Comparison of ENCODE assay signal across 20 cellular contexts in the genomic region with DNA sequence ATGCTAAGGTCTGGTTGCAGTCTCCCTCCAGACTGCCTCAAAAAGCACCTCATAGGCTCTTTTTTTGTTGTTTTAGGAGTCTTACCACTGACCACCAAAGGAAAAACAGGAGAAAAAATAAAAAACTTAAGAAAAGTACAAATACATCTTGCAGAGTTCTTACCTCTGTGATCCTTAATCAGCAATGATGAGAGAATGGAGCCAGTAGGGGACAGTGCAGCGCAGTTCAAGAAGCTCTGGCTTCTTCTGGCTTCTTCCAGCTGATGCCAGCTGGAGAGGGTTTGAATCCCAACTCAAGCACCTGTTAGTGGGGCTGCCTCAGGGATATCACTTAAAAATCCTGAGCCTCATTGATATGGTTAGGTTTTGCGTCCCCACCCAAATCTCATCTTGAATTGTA.
DNase-seq lines count a peak whose midpoint lies in the region; ATAC-seq, FAIRE-seq and TF ChIP-seq lines count a peak whose summit lies in the region.
"Had no signal": no experiment of that assay in that cellular context is flagged by ENCODE, and none has a peak within 500 bp of the region (broad histone marks: within the 10 kb centered on the region; RNA-seq: fewer than 3 reads in every experiment).

No MANE protein-coding gene starts in this region.

- H3K4me1 Mint-ChIP-seq in astrocyte (ENCODE audit: low read depth, unreplicated experiment): peaks cover 32% of the 10 kb centered on the region
- H3K4me1 Mint-ChIP-seq: naive B cell had no signal

- no peak for TF ChIP-seq POLR2A in HCT116 (IDR thresholded peaks at IDR 0.05; ENCODE audit: borderline replicate concordance, extremely low read depth, insufficient read depth, insufficient read length)

- H3K4me3 ChIP-seq in HCT116 (replicated peaks in 1 of 2; ENCODE audit: low read depth in 1 of 2, low read length in 2 of 2): no peak overlapping the region
- H3K4me3 ChIP-seq in astrocyte (ENCODE audit: insufficient read depth, low read depth, low read length): no peak overlapping the region
- no peak overlapping the region for H3K4me3 ChIP-seq in kidney epithelial cell (ENCODE audit: low read depth, low read length)
- H3K4me3 ChIP-seq: SJSA1 had no signal

- no peaks in the 10 kb centered on the region for H3K4me1 ChIP-seq in HCT116 (ENCODE audit: control insufficient read depth in 1 of 2, insufficient read depth in 2 of 2, low read length in 2 of 2)
- no peaks in the 10 kb centered on the region for H3K4me1 ChIP-seq in astrocyte (ENCODE audit: insufficient read depth, low read length)
- H3K4me1 ChIP-seq: SJSA1 had no signal

- H3K79me2 ChIP-seq in HCT116 (ENCODE audit: insufficient read depth, low read length) (no peaks in the 10 kb centered on the region), astrocyte (ENCODE audit: insufficient read depth, low read length) (no peaks in the 10 kb centered on the region)

- H3K27me3 Mint-ChIP-seq in astrocyte (ENCODE audit: low read depth, unreplicated experiment): no peaks in the 10 kb centered on the region
- H3K27me3 Mint-ChIP-seq: dendritic cell treated with granulocyte-macrophage colony-stimulating factor and Interleukin-4, amounts not matched to agents 40 ng/mL and 50 ng/mL, for 4 days had no signal

- no TSS peak for BruUV-seq in HCT116 (replicated peaks; lab: Mats Ljungman, UMichigan)

- CTCF ChIA-PET in HCT116 (lab: Charles Lee): no interaction called here

- H3K9me3 ChIP-seq in HCT116 (ENCODE audit: control insufficient read depth in 1 of 2, insufficient read depth in 1 of 2, low read depth in 1 of 2, low read length in 2 of 2): no peaks in the 10 kb centered on the region
- no peaks in the 10 kb centered on the region for H3K9me3 ChIP-seq in astrocyte (ENCODE audit: insufficient read depth, low read depth, low read length)
- H3K9me3 ChIP-seq: SJSA1 had no signal

- DNase-seq in D721Med (ENCODE audit: insufficient read length, low spot score) (no peak), HCT116 (ENCODE audit: low read depth, low spot score) (no peak), astrocyte (ENCODE audit: low read depth) (no peak), kidney epithelial cell (ENCODE audit: low read depth) (no peak), DMS53 treated with DMSO at 0.1 percent for 48 hours (lab: John Stamatoyannopoulos, UW; ENCODE audit: unreplicated experiment) (no peak)
- DNase-seq: activated CD4-positive, alpha-beta T cell treated with anti-CD3 and anti-CD28 coated beads, Interleukin-2, amount 50 U/mL, for 48 hours; activated effector memory CD4-positive, alpha-beta T cell treated with Interleukin-2 at 50 U/mL for 16 hours; COR-L47; H7; naive B cell; NCI-H1417 treated with DMSO at 0.1 percent for 48 hours; stimulated activated CD8-positive, alpha-beta memory T cell treated with anti-CD3 and anti-CD28 coated beads, Interleukin-4, amount 100 ng/mL, for 48 hours had no signal

- H3K27ac Mint-ChIP-seq in astrocyte (ENCODE audit: unreplicated experiment): peak overlapping the region; percentile 96
- H3K27ac Mint-ChIP-seq: dendritic cell treated with granulocyte-macrophage colony-stimulating factor and Interleukin-4, amounts not matched to agents 40 ng/mL and 50 ng/mL, for 4 days; naive B cell; T-helper 1 cell treated with Interleukin-12 subunit alpha and Interleukin-12 subunit beta and Interleukin-4 antibody, amounts not matched to agents 30 μg/mL and 1 μg/mL, for 36 hours had no signal

- H3K9me3 Mint-ChIP-seq in astrocyte (ENCODE audit: unreplicated experiment): peaks cover 4% of the 10 kb centered on the region

- TF ChIP-seq CTCF in D721Med (IDR thresholded peaks at IDR 0.05; ENCODE audit: insufficient read depth, missing control alignments) (peak; percentile 14), HCT116 (IDR thresholded peaks at IDR 0.05 in 2 of 3, conservative IDR thresholded peaks at IDR 0.05 in 1 of 3; ENCODE audit: borderline replicate concordance in 1 of 3, insufficient read depth in 1 of 3, low read depth in 2 of 3, low read length in 2 of 3) (0 out of 6 replicates have a peak, but pooled peaks of 1 of the 3 experiments have one; percentile 9), astrocyte (IDR thresholded peaks at IDR 0.05; ENCODE audit: insufficient read depth, low read depth, low read length) (no peak), kidney epithelial cell (IDR thresholded peaks at IDR 0.05; ENCODE audit: insufficient read depth, low read length, poor library complexity, severe bottlenecking) (peak; percentile 15)

- no peak overlapping the region for H3K4me2 ChIP-seq in HCT116 (ENCODE audit: low read length)
- no peak overlapping the region for H3K4me2 ChIP-seq in astrocyte (ENCODE audit: low read length)

- peaks cover 3% of the 10 kb centered on the region for H3K36me3 Mint-ChIP-seq in astrocyte (ENCODE audit: low read depth, unreplicated experiment)
- H3K36me3 Mint-ChIP-seq: naive B cell had no signal

- H3K27me3 ChIP-seq in HCT116 (ENCODE audit: insufficient read depth, low read length) (no peaks in the 10 kb centered on the region), astrocyte (ENCODE audit: insufficient read depth, low read length) (no peaks in the 10 kb centered on the region), kidney epithelial cell (ENCODE audit: control insufficient read depth, insufficient read depth, low read length) (no peaks in the 10 kb centered on the region)

- intact Hi-C loops in HCT116 (cut with micrococcal nuclease): no loop called here

- H3K4me3 Mint-ChIP-seq in astrocyte (ENCODE audit: unreplicated experiment): no peak overlapping the region
- H3K4me3 Mint-ChIP-seq: dendritic cell treated with granulocyte-macrophage colony-stimulating factor and Interleukin-4, amounts not matched to agents 40 ng/mL and 50 ng/mL, for 4 days; naive B cell; T-helper 1 cell treated with Interleukin-12 subunit alpha and Interleukin-12 subunit beta and Interleukin-4 antibody, amounts not matched to agents 30 μg/mL and 1 μg/mL, for 36 hours had no signal

- ATAC-seq in HCT116 (no peak), HG02973 (IDR thresholded peaks at IDR 0.05; ENCODE audit: unreplicated experiment) (no peak), GM21619 (IDR thresholded peaks at IDR 0.05; ENCODE audit: unreplicated experiment) (no peak), HG02759 (IDR thresholded peaks at IDR 0.05; ENCODE audit: unreplicated experiment) (no peak)

- H3K9ac ChIP-seq in HCT116 (ENCODE audit: low read length): no peak overlapping the region
- H3K9ac ChIP-seq in astrocyte (ENCODE audit: low read length): no peak overlapping the region

- peak; percentile 9; the same call in 1 of the 2 replicates for TF ChIP-seq RAD21 in HCT116 (IDR thresholded peaks at IDR 0.05; ENCODE audit: low read depth)

- H4K20me1 ChIP-seq in HCT116 (ENCODE audit: insufficient read depth) (no peaks in the 10 kb centered on the region), astrocyte (ENCODE audit: insufficient read depth, low read length) (no peaks in the 10 kb centered on the region)

- H2AFZ ChIP-seq in HCT116 (ENCODE audit: low read depth, low read length, poor library complexity, severe bottlenecking): no peak overlapping the region
- no peak overlapping the region for H2AFZ ChIP-seq in astrocyte (ENCODE audit: low read depth, low read length)

- H3K9me2 ChIP-seq in HCT116 (ENCODE audit: insufficient read depth): no peaks in the 10 kb centered on the region

- H3K36me3 ChIP-seq in HCT116 (ENCODE audit: control insufficient read depth in 1 of 2, insufficient read depth in 2 of 2, low read length in 2 of 2) (no peaks in the 10 kb centered on the region), astrocyte (ENCODE audit: insufficient read depth, low read length) (no peaks in the 10 kb centered on the region), kidney epithelial cell (ENCODE audit: control insufficient read depth, insufficient read depth, low read length) (no peaks in the 10 kb centered on the region)
- H3K36me3 ChIP-seq: SJSA1 had no signal

- no peak overlapping the region for H3K27ac ChIP-seq in HCT116 (ENCODE audit: low read depth, low read length)
- H3K27ac ChIP-seq in astrocyte (ENCODE audit: low read depth, low read length): no peak overlapping the region
- H3K27ac ChIP-seq: SJSA1, VCaP had no signal

- FAIRE-seq in D721Med (lab: Jason Lieb, UNC): no peak
- no peak for FAIRE-seq in astrocyte (lab: Jason Lieb, UNC)
- FAIRE-seq: bronchial epithelial cell had no signal

- RAD21 ChIA-PET in HCT116 (lab: Charles Lee; ENCODE audit: low non-redundant PET in 1 of 2, low total read pairs in 2 of 2, uncharacterized antibody in 2 of 2, unreplicated experiment in 2 of 2): no interaction called here

- POLR2A ChIA-PET in HCT116 (lab: Charles Lee): no interaction called here

TF ChIP-seq in HCT116, 20 proteins besides CTCF, POLR2A, EP300 and RAD21:
- TF ChIP-seq EZH2 (IDR thresholded peaks at IDR 0.05) (no peak), SIN3A (IDR thresholded peaks at IDR 0.05; ENCODE audit: low read depth) (no peak), CEBPB (IDR thresholded peaks at IDR 0.05; ENCODE audit: low read depth) (no peak), FOSL1 (IDR thresholded peaks at IDR 0.05; ENCODE audit: low read depth) (no peak), EZH2phosphoT487 (IDR thresholded peaks at IDR 0.05; ENCODE audit: borderline replicate concordance) (no peak), ZNF274 (IDR thresholded peaks at IDR 0.05; ENCODE audit: low read depth, low read length) (no peak), EGR1 (IDR thresholded peaks at IDR 0.05; ENCODE audit: low read depth) (no peak), ZFX (IDR thresholded peaks at IDR 0.05) (no peak), SRF (IDR thresholded peaks at IDR 0.05; ENCODE audit: low read depth) (no peak)
- TF ChIP-seq, protein P1, sequence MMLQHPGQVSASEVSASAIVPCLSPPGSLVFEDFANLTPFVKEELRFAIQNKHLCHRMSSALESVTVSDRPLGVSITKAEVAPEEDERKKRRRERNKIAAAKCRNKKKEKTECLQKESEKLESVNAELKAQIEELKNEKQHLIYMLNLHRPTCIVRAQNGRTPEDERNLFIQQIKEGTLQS (IDR thresholded peaks at IDR 0.05): no peak
- TF ChIP-seq, protein P2, sequence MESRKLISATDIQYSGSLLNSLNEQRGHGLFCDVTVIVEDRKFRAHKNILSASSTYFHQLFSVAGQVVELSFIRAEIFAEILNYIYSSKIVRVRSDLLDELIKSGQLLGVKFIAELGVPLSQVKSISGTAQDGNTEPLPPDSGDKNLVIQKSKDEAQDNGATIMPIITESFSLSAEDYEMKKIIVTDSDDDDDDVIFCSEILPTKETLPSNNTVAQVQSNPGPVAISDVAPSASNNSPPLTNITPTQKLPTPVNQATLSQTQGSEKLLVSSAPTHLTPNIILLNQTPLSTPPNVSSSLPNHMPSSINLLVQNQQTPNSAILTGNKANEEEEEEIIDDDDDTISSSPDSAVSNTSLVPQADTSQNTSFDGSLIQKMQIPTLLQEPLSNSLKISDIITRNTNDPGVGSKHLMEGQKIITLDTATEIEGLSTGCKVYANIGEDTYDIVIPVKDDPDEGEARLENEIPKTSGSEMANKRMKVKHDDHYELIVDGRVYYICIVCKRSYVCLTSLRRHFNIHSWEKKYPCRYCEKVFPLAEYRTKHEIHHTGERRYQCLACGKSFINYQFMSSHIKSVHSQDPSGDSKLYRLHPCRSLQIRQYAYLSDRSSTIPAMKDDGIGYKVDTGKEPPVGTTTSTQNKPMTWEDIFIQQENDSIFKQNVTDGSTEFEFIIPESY (IDR thresholded peaks at IDR 0.05; ENCODE audit: extremely low read depth, insufficient replicate concordance, low read length): no peak
